In genomic region chr2:52429740-52430139, GRCh38 we compare ENCODE assay signal across 26 cellular contexts.
"Had no signal": no experiment of that assay in that cellular context is flagged by ENCODE, and none has a peak within 500 bp of the region (broad histone marks: within the 10 kb centered on the region; RNA-seq: fewer than 3 reads in every experiment).

No MANE protein-coding gene starts in this region.

- DNase-seq: activated CD4-positive, alpha-beta T cell treated with anti-CD3 and anti-CD28 coated beads, Interleukin-2, amount 50 U/mL, for 1 hour; activated CD4-positive, CD25-positive, alpha-beta regulatory T cell treated with anti-CD3 and anti-CD28 coated beads, Interleukin-2, amount 50 U/mL, for 72 hours; activated CD8-positive, alpha-beta T cell treated with anti-CD3 and anti-CD28 coated beads, Interleukin-2, amount 10 ng/mL, durations not matched to agents 7 days and 5 days; activated gamma-delta T cell treated with Interleukin-2 at 50 U/mL for 16 hours; colonic mucosa; endodermal cell; esophagus squamous epithelium; gastrocnemius medialis; head of caudate nucleus; left ventricle myocardium inferior; mammary epithelial cell; naive thymus-derived CD8-positive, alpha-beta T cell; posterior cingulate gyrus; stimulated activated CD4-positive, alpha-beta T cell treated with anti-CD3 and anti-CD28 coated beads, Interleukin-2, amount 100 ng/mL, for 48 hours; stimulated activated CD8-positive, alpha-beta memory T cell treated with anti-CD3 and anti-CD28 coated beads, Interleukin-4, amount 100 ng/mL, for 48 hours; stimulated activated naive B cell treated with anti-CD40 and anti-IgM and Interleukin-4, amounts not matched to agents 10 μg/mL and 1 μg/mL and 100 μg/mL, for 72 hours; T-cell; transverse colon; WERI-Rb-1 had no signal

- H3K4me3 ChIP-seq: ascending aorta, colonic mucosa, esophagus squamous epithelium, gastrocnemius medialis, left ventricle myocardium inferior, neural progenitor cell, transverse colon had no signal

- H3K27me3 Mint-ChIP-seq: activated naive CD4-positive, alpha-beta T cell treated with anti-CD3 and anti-CD28 coated beads, Interleukin-2, amount 50 U/mL, for 24 hours; central memory CD8-positive, alpha-beta T cell; naive thymus-derived CD8-positive, alpha-beta T cell; stimulated activated naive B cell treated with anti-CD40 and anti-IgM and Interleukin-4, amounts not matched to agents 10 μg/mL and 1 μg/mL and 100 μg/mL, for 72 hours; T-cell had no signal

- ATAC-seq: activated CD8-positive, alpha-beta T cell treated with anti-CD3 and anti-CD28 coated beads, Interleukin-2, amount 10 ng/mL, durations not matched to agents 7 days and 5 days; gastrocnemius medialis; naive thymus-derived CD8-positive, alpha-beta T cell; stimulated activated naive B cell treated with anti-CD40 and anti-IgM and Interleukin-4, amounts not matched to agents 10 μg/mL and 1 μg/mL and 100 μg/mL, for 72 hours; T-cell had no signal

- H3K9me3 Mint-ChIP-seq: endodermal cell, mesothelial cell of epicardium had no signal

- H3K27me3 ChIP-seq: ascending aorta, colonic mucosa, esophagus squamous epithelium, gastrocnemius medialis, neural progenitor cell, transverse colon had no signal

- H3K4me1 ChIP-seq: ascending aorta, colonic mucosa, esophagus squamous epithelium, gastrocnemius medialis, left ventricle myocardium inferior, neural progenitor cell, transverse colon had no signal

- H3K27ac Mint-ChIP-seq: activated CD8-positive, alpha-beta T cell treated with anti-CD3 and anti-CD28 coated beads, Interleukin-2, amount 10 ng/mL, durations not matched to agents 7 days and 5 days; activated naive CD4-positive, alpha-beta T cell treated with anti-CD3 and anti-CD28 coated beads, Interleukin-2, amount 50 U/mL, for 24 hours; activated T-helper 1 cell treated with anti-CD3 and anti-CD28 coated beads, Interleukin-12 subunit alpha, Interleukin-12 subunit beta, Interleukin-2, Interleukin-4 antibody, amounts not matched to agents 30 ng/mL and 10 ng/mL and 1 ng/mL, durations not matched to agents 14 hours and 24 hours and 36 hours; endodermal cell; mesothelial cell of epicardium; naive thymus-derived CD8-positive, alpha-beta T cell; neural progenitor cell; stimulated activated naive B cell treated with anti-CD40 and anti-IgM and Interleukin-4, amounts not matched to agents 10 μg/mL and 1 μg/mL and 100 μg/mL, for 72 hours; T-cell; T-helper 2 cell treated with Interferon-gamma antibody and Interleukin-4, amounts not matched to agents 5 μg/mL and 100 μg/mL, for 36 hours had no signal

- H3K4me2 ChIP-seq: neural progenitor cell had no signal

- H2AFZ ChIP-seq: neural progenitor cell had no signal

- H3K4me3 Mint-ChIP-seq: activated CD8-positive, alpha-beta T cell treated with anti-CD3 and anti-CD28 coated beads, Interleukin-2, amount 10 ng/mL, durations not matched to agents 7 days and 5 days; activated naive CD4-positive, alpha-beta T cell treated with anti-CD3 and anti-CD28 coated beads, Interleukin-2, amount 50 U/mL, for 24 hours; activated T-helper 1 cell treated with anti-CD3 and anti-CD28 coated beads, Interleukin-12 subunit alpha, Interleukin-12 subunit beta, Interleukin-2, Interleukin-4 antibody, amounts not matched to agents 30 ng/mL and 10 ng/mL and 1 ng/mL, durations not matched to agents 14 hours and 24 hours and 36 hours; central memory CD8-positive, alpha-beta T cell; endodermal cell; mesothelial cell of epicardium; naive thymus-derived CD8-positive, alpha-beta T cell; neural progenitor cell; stimulated activated naive B cell treated with anti-CD40 and anti-IgM and Interleukin-4, amounts not matched to agents 10 μg/mL and 1 μg/mL and 100 μg/mL, for 72 hours; T-cell; T-helper 2 cell treated with Interferon-gamma antibody and Interleukin-4, amounts not matched to agents 5 μg/mL and 100 μg/mL, for 36 hours had no signal

- H3K27ac ChIP-seq: ascending aorta, colonic mucosa, esophagus squamous epithelium, gastrocnemius medialis, left ventricle myocardium inferior, neural progenitor cell, transverse colon, WERI-Rb-1 had no signal

- H3K36me3 ChIP-seq: ascending aorta, colonic mucosa, esophagus squamous epithelium, gastrocnemius medialis, left ventricle myocardium inferior, neural progenitor cell, transverse colon, WERI-Rb-1 had no signal

- H3K4me1 Mint-ChIP-seq: activated naive CD4-positive, alpha-beta T cell treated with anti-CD3 and anti-CD28 coated beads, Interleukin-2, amount 50 U/mL, for 24 hours; central memory CD8-positive, alpha-beta T cell; neural progenitor cell; stimulated activated naive B cell treated with anti-CD40 and anti-IgM and Interleukin-4, amounts not matched to agents 10 μg/mL and 1 μg/mL and 100 μg/mL, for 72 hours; T-cell had no signal

- H3K36me3 Mint-ChIP-seq: activated naive CD4-positive, alpha-beta T cell treated with anti-CD3 and anti-CD28 coated beads, Interleukin-2, amount 50 U/mL, for 24 hours; mesothelial cell of epicardium; naive thymus-derived CD8-positive, alpha-beta T cell; neural progenitor cell; stimulated activated naive B cell treated with anti-CD40 and anti-IgM and Interleukin-4, amounts not matched to agents 10 μg/mL and 1 μg/mL and 100 μg/mL, for 72 hours; T-cell had no signal
